Comparison of ENCODE assay signal across 1 cellular context in genomic region chr5:68239485-68239884, GRCh38.
A peak's percentile ranks its signal among the peaks of the same experiment; 100 is the strongest.
TF ChIP-seq lines count a peak whose summit lies in the region.

No MANE protein-coding gene starts in this region.

TF ChIP-seq in HepG2, 621 proteins besides CTCF, POLR2A, EP300 and RAD21 (continued from another document and continues in another):
- TF ChIP-seq MEIS1 (CRISPR knock-in tag; IDR thresholded peaks at IDR 0.05; ENCODE audit: borderline replicate concordance) (no peak; the same call in 1 of the 2 replicates), NCOA2 (CRISPR knock-in tag; IDR thresholded peaks at IDR 0.05) (peak; percentile 95), ZNF788 (CRISPR knock-in tag; IDR thresholded peaks at IDR 0.05; ENCODE audit: borderline replicate concordance) (no peak; the same call in 1 of the 2 replicates), UBTF (CRISPR knock-in tag; IDR thresholded peaks at IDR 0.05) (peak; percentile 38), ZNF619 (CRISPR knock-in tag; IDR thresholded peaks at IDR 0.05) (no peak), HMGA1 (CRISPR knock-in tag; conservative IDR thresholded peaks at IDR 0.05) (no peak), ARNT (IDR thresholded peaks at IDR 0.05) (no peak), ZFP62 (CRISPR knock-in tag; IDR thresholded peaks at IDR 0.05) (no peak), ZNF121 (CRISPR knock-in tag; IDR thresholded peaks at IDR 0.05) (0 out of 2 replicates have a peak, but pooled peaks have one; percentile 30), IRF2 (CRISPR knock-in tag; IDR thresholded peaks at IDR 0.05) (peak; percentile 91), ZNF383 (CRISPR knock-in tag; IDR thresholded peaks at IDR 0.05; ENCODE audit: borderline replicate concordance) (no peak), HMGXB4 (CRISPR knock-in tag; IDR thresholded peaks at IDR 0.05; ENCODE audit: borderline replicate concordance in 1 of 2, low read depth in 1 of 2) (peak in 1 of 2 experiments; percentile 77; a peak in 2 of 4 replicates), STAT6 (CRISPR knock-in tag; IDR thresholded peaks at IDR 0.05; ENCODE audit: borderline replicate concordance) (no peak), SNAPC5 (CRISPR knock-in tag; IDR thresholded peaks at IDR 0.05; ENCODE audit: borderline replicate concordance) (no peak), SRSF9 (IDR thresholded peaks at IDR 0.05; ENCODE audit: borderline replicate concordance, insufficient read depth, low read depth, low read length, poor library complexity, severe bottlenecking) (no peak), NBN (conservative IDR thresholded peaks at IDR 0.05) (no peak), ZNF292 (CRISPR knock-in tag; IDR thresholded peaks at IDR 0.05; ENCODE audit: borderline replicate concordance, low read depth) (peak; percentile 96; the same call in 1 of the 2 replicates), ZNF772 (CRISPR knock-in tag; IDR thresholded peaks at IDR 0.05) (0 out of 2 replicates have a peak, but pooled peaks have one; percentile 28), NRL (CRISPR knock-in tag; IDR thresholded peaks at IDR 0.05; ENCODE audit: borderline replicate concordance) (no peak), ZNF605 (CRISPR knock-in tag; IDR thresholded peaks at IDR 0.05) (peak; percentile 76), JUND (CRISPR knock-in tag; IDR thresholded peaks at IDR 0.05) (peak; percentile 70; the same call in 1 of the 2 replicates), TCF7L2 (IDR thresholded peaks at IDR 0.05; ENCODE audit: low read depth, low read length) (no peak), ZNF10 (CRISPR knock-in tag; IDR thresholded peaks at IDR 0.05; ENCODE audit: borderline replicate concordance, low read depth) (no peak), ZNF225 (CRISPR knock-in tag; IDR thresholded peaks at IDR 0.05) (no peak), FOXJ3 (CRISPR knock-in tag; IDR thresholded peaks at IDR 0.05; ENCODE audit: borderline replicate concordance) (peak; percentile 94; the same call in 1 of the 2 replicates), MTF2 (CRISPR knock-in tag; IDR thresholded peaks at IDR 0.05; ENCODE audit: borderline replicate concordance) (no peak), ADNP (CRISPR knock-in tag; IDR thresholded peaks at IDR 0.05) (no peak), HIVEP1 (CRISPR knock-in tag; IDR thresholded peaks at IDR 0.05) (no peak; the same call in 1 of the 2 replicates), ZNF550 (CRISPR knock-in tag; IDR thresholded peaks at IDR 0.05; ENCODE audit: borderline replicate concordance) (no peak), KLF11 (CRISPR knock-in tag; IDR thresholded peaks at IDR 0.05) (0 out of 2 replicates have a peak, but pooled peaks have one; percentile 69), PATZ1 (CRISPR knock-in tag; IDR thresholded peaks at IDR 0.05) (peak; percentile 90), ZBTB21 (CRISPR knock-in tag; IDR thresholded peaks at IDR 0.05) (peak; percentile 83), DNMT1 (CRISPR knock-in tag; IDR thresholded peaks at IDR 0.05) (no peak), FOSL2 (CRISPR knock-in tag; IDR thresholded peaks at IDR 0.05) (peak; percentile 82), ARID5B (CRISPR knock-in tag; IDR thresholded peaks at IDR 0.05) (peak; percentile 100), SNAPC4 (CRISPR knock-in tag; IDR thresholded peaks at IDR 0.05) (no peak), ZNF883 (CRISPR knock-in tag; IDR thresholded peaks at IDR 0.05; ENCODE audit: not compliant biosample characterization) (no peak), ZNF75D (CRISPR knock-in tag; IDR thresholded peaks at IDR 0.05; ENCODE audit: borderline replicate concordance) (no peak)
